ENCODE assay signal across 8 cellular contexts in genomic region chr13:44141725-44142539, GRCh38.
DNase-seq lines count a peak whose midpoint lies in the region; ATAC-seq and TF ChIP-seq lines count a peak whose summit lies in the region.

No MANE protein-coding gene starts in this region.

- DNase-seq in NCI-H1436 treated with DMSO at 0.1 percent for 48 hours (lab: John Stamatoyannopoulos, UW) (peak; percentile 17), T-helper 17 cell (peak; percentile 88 to 92 (median 88)), anterior cingulate cortex (lab: John Stamatoyannopoulos, UW) (peak; percentile 68 to 98 (median 96)), right cardiac atrium (peak; percentile 98 to 100 (median 99)), putamen (ENCODE audit: low spot score) (peak; percentile 97), vagina (ENCODE audit: extremely low spot score in 2 of 2) (peak; percentile 98)

- ATAC-seq in HG02852 (IDR thresholded peaks at IDR 0.05; ENCODE audit: unreplicated experiment) (peak; percentile 100), T-helper 17 cell (peak; percentile 99), right cardiac atrium (peak; percentile 100)

- peak overlapping the region; percentile 84 for H3K4me3 Mint-ChIP-seq in T-helper 17 cell

- H3K27me3 Mint-ChIP-seq in T-helper 17 cell, result peaks cover 22% of the 10 kb centered on the region

- peak overlapping the region; percentile 99 for H3K27ac ChIP-seq in right cardiac atrium (ENCODE audit: low read length)
- H3K27ac ChIP-seq in vagina, result peak overlapping the region; percentile 83

- TF ChIP-seq POLR2A in GM15510 (IDR thresholded peaks at IDR 0.05; ENCODE audit: borderline replicate concordance, extremely low read depth, insufficient read length) (peak; percentile 89), vagina (IDR thresholded peaks at IDR 0.05) (peak; percentile 8 to 96)

- H3K9me3 ChIP-seq in T-helper 17 cell (ENCODE audit: control insufficient read depth, low read length, poor library complexity, severe bottlenecking) (no peaks in the 10 kb centered on the region), right cardiac atrium (ENCODE audit: control insufficient read depth, low read length) (no peaks in the 10 kb centered on the region), vagina (no peaks in the 10 kb centered on the region)

- intact Hi-C loops in right cardiac atrium (cut with DNase I), result loop anchor here in 2 of 4 donors (10.0 kb wide), 1 partner anchor 293 kb away; no protein-coding TSS in a partner anchor
- intact Hi-C loops in vagina (cut with DNase I), result loop anchor here (5.0 to 10.0 kb wide), 2 partner anchors 87 to 295 kb away; no protein-coding TSS in a partner anchor

- no peaks in the 10 kb centered on the region for H3K36me3 ChIP-seq in vagina

- H3K27ac Mint-ChIP-seq in T-helper 17 cell, result peak overlapping the region; percentile 93

- WGBS in right cardiac atrium, result under 1% methylated on average over 75 of the region's 84 CpGs

- peaks cover 16% of the 10 kb centered on the region for H3K4me1 Mint-ChIP-seq in T-helper 17 cell

- H3K4me3 ChIP-seq in right cardiac atrium (ENCODE audit: low read length), result peak overlapping the region; percentile 77
- peak overlapping the region; percentile 40 to 61 for H3K4me3 ChIP-seq in vagina

- H3K27me3 ChIP-seq in right cardiac atrium (ENCODE audit: control insufficient read depth, insufficient read depth) (no peaks in the 10 kb centered on the region), vagina (no peaks in the 10 kb centered on the region)

- H3K4me1 ChIP-seq in right cardiac atrium (ENCODE audit: control insufficient read depth, insufficient read depth, low read length) (peaks cover 5% of the 10 kb centered on the region), vagina (peaks cover 5% of the 10 kb centered on the region)

- TF ChIP-seq CTCF in vagina (IDR thresholded peaks at IDR 0.05), result peak in 1 of 3 experiments; percentile 12

- H3K36me3 Mint-ChIP-seq in T-helper 17 cell (ENCODE audit: low read depth), result peaks cover 3% of the 10 kb centered on the region

Comparison
In these comparisons a context has a peak if more than half of its experiments do, and no peak if none do; other contexts are left out.
1. Peak in every context shown above with its lines: DNase-seq, ATAC-seq, H3K4me3 ChIP-seq and H3K27ac ChIP-seq.
2. DNase-seq: peak in every context shown above with its lines; median percentile 99 in right cardiac atrium; 98 in vagina; 97 in putamen; 96 in anterior cingulate cortex; 88 in T-helper 17 cell; 17 in NCI-H1436 treated with DMSO at 0.1 percent for 48 hours.